ENCODE assay signal across 2 cellular contexts in genomic region chr2:217326238-217327022, GRCh38.
TF ChIP-seq lines count a peak whose summit lies in the region.

No MANE protein-coding gene starts in this region.

TF ChIP-seq in HEK293, 187 proteins besides CTCF, POLR2A, EP300 and RAD21:
- TF ChIP-seq ZIC2 (tag by site-specific recombination; IDR thresholded peaks at IDR 0.05) (peak; percentile 55), GLIS1 (tag by site-specific recombination; IDR thresholded peaks at IDR 0.05) (no peak)

TF ChIP-seq in SK-N-SH treated with all-trans-retinoic acid at 6 μM for 48 hours, 23 proteins besides CTCF, POLR2A, EP300 and RAD21:
- no peak for TF ChIP-seq ZFP30 (CRISPR knock-in tag; IDR thresholded peaks at IDR 0.05)
- peak; percentile 44; the same call in 1 of the 2 replicates for TF ChIP-seq ISL1 (CRISPR knock-in tag; IDR thresholded peaks at IDR 0.05)
- no peak for TF ChIP-seq TCF4 (CRISPR knock-in tag; IDR thresholded peaks at IDR 0.05; ENCODE audit: borderline replicate concordance)
